22 cellular contexts compared by ENCODE assay signal in genomic region chr2:160974803-160975202, GRCh38.
"Had no signal": no experiment of that assay in that cellular context is flagged by ENCODE, and none has a peak within 500 bp of the region (broad histone marks: within the 10 kb centered on the region; RNA-seq: fewer than 3 reads in every experiment).

No MANE protein-coding gene starts in this region.

- H3K27ac Mint-ChIP-seq: activated CD4-positive, alpha-beta T cell treated with anti-CD3 and anti-CD28 coated beads, Interleukin-2, amount 10 ng/mL, durations not matched to agents 7 days and 5 days; activated naive CD4-positive, alpha-beta T cell treated with anti-CD3 and anti-CD28 coated beads, Interleukin-2, amount 10 ng/mL, durations not matched to agents 7 days and 5 days; activated naive CD8-positive, alpha-beta T cell treated with anti-CD3 and anti-CD28 coated beads, Interleukin-2, amount 50 U/mL, for 24 hours; nephron; stimulated activated naive CD8-positive, alpha-beta T cell treated with anti-CD3 and anti-CD28 coated beads, Interleukin-15, Interleukin-2, amounts not matched to agents 100 ng/mL and 50 ng/mL, for 24 hours had no signal

- H3K4me3 ChIP-seq: coronary artery, esophagus muscularis mucosa, left lung, tibial nerve had no signal

- H3K36me3 ChIP-seq: brain microvascular endothelial cell, esophagus muscularis mucosa, left lung, tibial nerve had no signal

- H3K4me3 Mint-ChIP-seq: activated CD4-positive, alpha-beta T cell treated with anti-CD3 and anti-CD28 coated beads, Interleukin-2, amount 10 ng/mL, durations not matched to agents 7 days and 5 days; activated naive CD4-positive, alpha-beta T cell treated with anti-CD3 and anti-CD28 coated beads, Interleukin-2, amount 10 ng/mL, durations not matched to agents 7 days and 5 days; activated naive CD8-positive, alpha-beta T cell treated with anti-CD3 and anti-CD28 coated beads, Interleukin-2, amount 50 U/mL, for 24 hours; activated T-cell treated with anti-CD3 and anti-CD28 coated beads, Interleukin-2, amount 50 U/mL, for 4 hours; nephron; stimulated activated naive CD8-positive, alpha-beta T cell treated with anti-CD3 and anti-CD28 coated beads, Interleukin-15, Interleukin-2, amounts not matched to agents 100 ng/mL and 50 ng/mL, for 24 hours had no signal

- H3K27ac ChIP-seq: brain microvascular endothelial cell, coronary artery, esophagus muscularis mucosa, left lung, tibial nerve had no signal

- DNase-seq: activated CD4-positive, alpha-beta T cell treated with anti-CD3 and anti-CD28 coated beads, Interleukin-2, amount 10 ng/mL, durations not matched to agents 7 days and 5 days; activated CD4-positive, CD25-positive, alpha-beta regulatory T cell; activated CD8-positive, alpha-beta memory T cell treated with anti-CD3 and anti-CD28 coated beads, Interleukin-2, amount 50 U/mL, for 4 hours; activated effector memory CD4-positive, alpha-beta T cell treated with Interleukin-2 at 50 U/mL for 16 hours; activated naive CD4-positive, alpha-beta T cell treated with anti-CD3 and anti-CD28 coated beads, Interleukin-2, amount 10 ng/mL, durations not matched to agents 7 days and 5 days; activated naive CD8-positive, alpha-beta T cell treated with anti-CD3 and anti-CD28 coated beads, Interleukin-2, amount 50 U/mL, for 24 hours; activated T-cell treated with anti-CD3 and anti-CD28 coated beads, Interleukin-2, amount 50 U/mL, for 4 hours; anterior cingulate cortex; brain microvascular endothelial cell; hypothalamus; islet precursor cell; left lung; midbrain; retina; stimulated activated CD4-positive, alpha-beta T cell treated with anti-CD3 and anti-CD28 coated beads, Interleukin-2, amount 100 ng/mL, for 48 hours; T-helper 9 cell had no signal

- H3K4me1 Mint-ChIP-seq: activated naive CD8-positive, alpha-beta T cell treated with anti-CD3 and anti-CD28 coated beads, Interleukin-2, amount 50 U/mL, for 24 hours had no signal

- FAIRE-seq: urothelium cell line had no signal

- H3K27me3 ChIP-seq: brain microvascular endothelial cell, esophagus muscularis mucosa, left lung, tibial nerve had no signal

- ATAC-seq: activated naive CD8-positive, alpha-beta T cell treated with anti-CD3 and anti-CD28 coated beads, Interleukin-2, amount 50 U/mL, for 24 hours; activated T-cell treated with anti-CD3 and anti-CD28 coated beads, Interleukin-2, amount 50 U/mL, for 4 hours; left lung had no signal

- H3K9me3 Mint-ChIP-seq: activated naive CD4-positive, alpha-beta T cell treated with anti-CD3 and anti-CD28 coated beads, Interleukin-2, amount 10 ng/mL, durations not matched to agents 7 days and 5 days; activated naive CD8-positive, alpha-beta T cell treated with anti-CD3 and anti-CD28 coated beads, Interleukin-2, amount 50 U/mL, for 24 hours; stimulated activated naive CD8-positive, alpha-beta T cell treated with anti-CD3 and anti-CD28 coated beads, Interleukin-15, Interleukin-2, amounts not matched to agents 100 ng/mL and 50 ng/mL, for 24 hours had no signal

- H3K36me3 Mint-ChIP-seq: activated naive CD4-positive, alpha-beta T cell treated with anti-CD3 and anti-CD28 coated beads, Interleukin-2, amount 10 ng/mL, durations not matched to agents 7 days and 5 days had no signal

- H3K9me3 ChIP-seq: esophagus muscularis mucosa, left lung, tibial nerve had no signal
